In the genomic region with DNA sequence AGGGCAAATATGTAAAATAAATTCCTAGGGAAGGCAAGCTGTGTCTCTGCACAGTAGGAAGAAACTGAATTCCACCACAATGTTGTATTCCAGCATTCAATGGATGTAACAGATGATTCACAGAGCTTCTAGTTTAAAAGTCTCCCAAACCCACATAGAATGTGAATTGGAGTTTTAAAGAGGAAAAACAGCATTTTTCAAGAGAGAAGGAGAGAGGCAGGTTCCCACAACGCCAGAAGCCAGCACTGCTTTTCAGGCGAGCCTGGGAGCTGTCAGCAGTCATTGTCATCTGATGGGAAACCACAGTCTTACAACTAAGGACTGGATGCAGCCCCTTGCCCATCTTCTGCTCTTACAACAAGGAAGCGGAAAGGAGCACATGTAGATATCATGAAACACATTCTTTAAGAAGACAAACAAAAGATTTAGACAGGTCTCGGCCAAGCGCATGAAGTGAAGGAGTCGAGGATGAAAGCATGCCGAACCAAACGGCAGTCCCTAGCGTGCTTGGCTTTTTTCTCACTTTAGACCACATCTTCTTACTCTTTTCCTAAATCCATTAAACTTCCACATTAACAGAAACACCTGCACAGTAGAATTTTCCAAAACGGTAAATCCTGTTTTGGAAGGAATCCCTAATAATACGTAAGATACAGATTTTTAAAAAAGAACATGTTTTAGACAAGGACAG, we compare ENCODE assay signal across 10 cellular contexts. TPM values are rescaled to one million over a fixed set of nuclear protein-coding genes. Genes with fewer than 3 reads are reported as not detected.
DNase-seq lines count a peak whose midpoint lies in the region; ATAC-seq and TF ChIP-seq lines count a peak whose summit lies in the region.
"Had no signal": no experiment of that assay in that cellular context is flagged by ENCODE, and none has a peak within 500 bp of the region (broad histone marks: within the 10 kb centered on the region; RNA-seq: fewer than 3 reads in every experiment).

No MANE protein-coding gene starts in this region.

- no peak overlapping the region for H2AK5ac ChIP-seq in trophoblast cell (ENCODE audit: low read length)

- intact Hi-C loops in Caco-2 (cut with micrococcal nuclease; ENCODE audit: unreplicated experiment) = no loop called here

- no peak overlapping the region for H2BK5ac ChIP-seq in trophoblast cell (ENCODE audit: low read depth, low read length, poor library complexity)

- no peak overlapping the region for H3K18ac ChIP-seq in trophoblast cell (ENCODE audit: low read length)

- no peaks in the 10 kb centered on the region for H3K36me3 Mint-ChIP-seq in Caco-2 (ENCODE audit: insufficient read depth, unreplicated experiment)

- DNase-seq in Caco-2 (no peak), NCI-H2227 (lab: John Stamatoyannopoulos, UW; ENCODE audit: unreplicated experiment) (peak; percentile 6), globus pallidus (ENCODE audit: low spot score) (peak; percentile 38), trophoblast cell (peak; percentile 35 to 82), SJCRH30 (no peak), COLO829 (ENCODE audit: low spot score) (no peak)
- DNase-seq: effector memory CD8-positive, alpha-beta T cell had no signal

- H4K91ac ChIP-seq in trophoblast cell (ENCODE audit: low read depth, low read length) = no peak overlapping the region

- no peak overlapping the region for H3K14ac ChIP-seq in trophoblast cell (ENCODE audit: low read length)

- peak overlapping the region; percentile 74 for H3K4me3 Mint-ChIP-seq in Caco-2 (ENCODE audit: unreplicated experiment)

- H3K36me3 ChIP-seq in Caco-2 (ENCODE audit: control insufficient read depth, insufficient read depth, low read length) = no peaks in the 10 kb centered on the region
- no peaks in the 10 kb centered on the region for H3K36me3 ChIP-seq in trophoblast cell (ENCODE audit: control insufficient read depth in 1 of 2, insufficient read depth in 2 of 2, low read length in 2 of 2)
- H3K36me3 ChIP-seq in SJCRH30 = no peaks in the 10 kb centered on the region

- H3K9ac ChIP-seq in trophoblast cell (ENCODE audit: low read length) = no peak overlapping the region

- H2BK120ac ChIP-seq in trophoblast cell (ENCODE audit: insufficient read depth, low read length, poor library complexity) = no peak overlapping the region

- H3K4ac ChIP-seq in trophoblast cell (ENCODE audit: low read depth, low read length) = no peak overlapping the region

- H3K9me3 ChIP-seq in Caco-2 (no peaks in the 10 kb centered on the region), trophoblast cell (ENCODE audit: insufficient read depth, low read depth, low read length) (peaks cover 3% of the 10 kb centered on the region), SJCRH30 (replicated peaks) (no peaks in the 10 kb centered on the region; the same call in 1 of the 2 replicates)

- no peak overlapping the region for H4K12ac ChIP-seq in trophoblast cell (ENCODE audit: low read depth, low read length)

- no peak for ATAC-seq in HG02970 (IDR thresholded peaks at IDR 0.05; ENCODE audit: low FRiP score, unreplicated experiment)
- ATAC-seq in GM21360 (IDR thresholded peaks at IDR 0.05; ENCODE audit: unreplicated experiment) = no peak
- ATAC-seq: effector memory CD8-positive, alpha-beta T cell had no signal

- no peaks in the 10 kb centered on the region for H3K4me1 ChIP-seq in Caco-2
- H3K4me1 ChIP-seq in trophoblast cell (ENCODE audit: control insufficient read depth in 1 of 2, insufficient read depth in 2 of 2, low read length in 2 of 2) = peaks cover 3 to 4% of the 10 kb centered on the region in 2 experiments
- no peaks in the 10 kb centered on the region for H3K4me1 ChIP-seq in SJCRH30

- H3K9me3 Mint-ChIP-seq in Caco-2 (ENCODE audit: unreplicated experiment) = no peaks in the 10 kb centered on the region
- H3K9me3 Mint-ChIP-seq: effector memory CD8-positive, alpha-beta T cell had no signal

- H3K27me3 ChIP-seq in Caco-2 (replicated peaks; ENCODE audit: control insufficient read depth, insufficient read depth, low read length) (no peaks in the 10 kb centered on the region), trophoblast cell (ENCODE audit: insufficient read depth, low read length) (no peaks in the 10 kb centered on the region), SJCRH30 (no peaks in the 10 kb centered on the region)

- no CpG with 5 or more reads among the region's 11 CpGs for WGBS in trophoblast cell (ENCODE audit: extremely low coverage, insufficient coverage, insufficient read length)

- no peak overlapping the region for H3K27ac Mint-ChIP-seq in Caco-2 (ENCODE audit: unreplicated experiment)
- H3K27ac Mint-ChIP-seq: effector memory CD8-positive, alpha-beta T cell had no signal

- peaks cover 3% of the 10 kb centered on the region for H3K27me3 Mint-ChIP-seq in Caco-2 (ENCODE audit: insufficient read depth, unreplicated experiment)

- no peaks in the 10 kb centered on the region for H3K79me2 ChIP-seq in trophoblast cell (ENCODE audit: control insufficient read depth, insufficient read depth, low read length, poor library complexity)

- no peak overlapping the region for H2BK12ac ChIP-seq in trophoblast cell (ENCODE audit: low read length)

- H3K23ac ChIP-seq in trophoblast cell (ENCODE audit: low read length) = no peak overlapping the region

- H3K4me1 Mint-ChIP-seq in Caco-2 (ENCODE audit: low read depth, unreplicated experiment) = peaks cover 7% of the 10 kb centered on the region

- peak overlapping the region; percentile 79 for H3K4me2 ChIP-seq in trophoblast cell (ENCODE audit: low read length)

- POLR2A ChIA-PET in Caco-2 (lab: Charles Lee) = no interaction called here

- no peak overlapping the region for H4K8ac ChIP-seq in trophoblast cell (ENCODE audit: low read depth, low read length)

- no peak for TF ChIP-seq CTCF in Caco-2 (IDR thresholded peaks at IDR 0.05; ENCODE audit: insufficient read depth in 1 of 2, low read depth in 1 of 2, low read length in 1 of 2, severe bottlenecking in 1 of 2, unreplicated experiment in 1 of 2)

- H3K79me1 ChIP-seq in trophoblast cell (ENCODE audit: low read length) = no peaks in the 10 kb centered on the region

- CTCF ChIA-PET in Caco-2 (lab: Charles Lee) = interaction anchor here (1.6 kb wide), 1 partner anchor 415 kb away, joined by 6 read pairs; no protein-coding TSS in a partner anchor

- H3K4me3 ChIP-seq in Caco-2 (ENCODE audit: low read depth, low read length) (peak overlapping the region; percentile 43; the same call in 1 of the 2 replicates), trophoblast cell (ENCODE audit: low read depth, low read length) (no peak overlapping the region), SJCRH30 (no peak overlapping the region)

- H2AFZ ChIP-seq in trophoblast cell (ENCODE audit: insufficient read depth, low read length, poor library complexity) = no peak overlapping the region

- no peak overlapping the region for H3K27ac ChIP-seq in trophoblast cell (ENCODE audit: low read depth, low read length)
- no peak overlapping the region for H3K27ac ChIP-seq in SJCRH30

- BruUV-seq in Caco-2 (replicated peaks; lab: Mats Ljungman, UMichigan) = no TSS peak

RNA-seq across cellular contexts. Expression of a gene that starts 0.6 kb away (rescaled TPM):
- total RNA-seq in Caco-2 (2022) = 0.09 and 0.16 TPM in 2 replicates
- polyA plus RNA-seq in trophoblast cell (2013) = 0.82 and 0.86 TPM in 2 replicates
- total RNA-seq in SJCRH30 (2014; rRNA removed; shearing (Covaris generic)) = not detected in 2 replicates
- total RNA-seq: pulmonary artery endothelial cell had no signal

Comparison
In these comparisons a context has a peak if more than half of its experiments do, and no peak if none do; other contexts are left out.
1. DNase-seq: peak in NCI-H2227 (single experiment), globus pallidus (single experiment) and trophoblast cell (2 of 2); none in Caco-2 (0 of 2), SJCRH30 (0 of 2) and COLO829 (single experiment).